ENCODE assay signal across 1 cellular context in genomic region chr17:82052638-82053059, GRCh38.
TF ChIP-seq lines count a peak whose summit lies in the region.

No MANE protein-coding gene starts in this region.

TF ChIP-seq in A549, 52 proteins besides CTCF, POLR2A, EP300 and RAD21 (continued from another document):
- TF ChIP-seq MYC (IDR thresholded peaks at IDR 0.05; ENCODE audit: borderline replicate concordance, low read length) (no peak), KDM5A (IDR thresholded peaks at IDR 0.05) (no peak), BHLHE40 (IDR thresholded peaks at IDR 0.05; ENCODE audit: low read depth, low read length) (no peak), SMC3 (IDR thresholded peaks at IDR 0.05) (no peak), TP53 (CRISPR knock-in tag; IDR thresholded peaks at IDR 0.05) (no peak)
TF ChIP-seq in A549: peak in this region for 0.
